16 cellular contexts compared by ENCODE assay signal in the genomic region with DNA sequence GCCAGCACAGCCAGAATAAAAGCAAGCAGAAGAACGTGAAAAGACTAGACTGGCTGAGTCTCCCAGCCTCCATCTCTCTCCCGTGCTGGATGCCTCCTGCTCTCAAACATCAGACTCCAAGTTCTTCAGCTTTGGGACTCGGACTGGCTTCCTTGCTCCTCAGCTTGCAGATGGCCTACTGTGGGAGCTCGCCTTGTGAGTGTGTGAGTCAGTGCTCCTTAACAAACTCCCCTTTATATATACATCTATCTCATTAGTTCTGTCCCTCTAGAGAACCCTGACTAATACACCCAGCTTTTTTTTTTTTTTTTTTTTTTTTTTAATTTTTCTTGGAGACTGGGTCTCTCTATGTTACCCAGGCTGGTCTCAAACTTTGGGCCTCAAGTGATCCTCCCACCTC. TPM values are rescaled to one million over a fixed set of nuclear protein-coding genes. Genes with fewer than 3 reads are reported as not detected.
DNase-seq lines count a peak whose midpoint lies in the region; ATAC-seq and TF ChIP-seq lines count a peak whose summit lies in the region.
"Had no signal": no experiment of that assay in that cellular context is flagged by ENCODE, and none has a peak within 500 bp of the region (broad histone marks: within the 10 kb centered on the region; RNA-seq: fewer than 3 reads in every experiment).

No MANE protein-coding gene starts in this region.

- H3K36me3 ChIP-seq in stomach (no peaks in the 10 kb centered on the region), body of pancreas (replicated peaks in 1 of 2; ENCODE audit: insufficient read depth in 1 of 2, low read depth in 2 of 2) (no peaks in the 10 kb centered on the region)
- H3K36me3 ChIP-seq: BE2C, right lobe of liver had no signal

- TF ChIP-seq EP300 in stomach (IDR thresholded peaks at IDR 0.05), result no peak

- no peak overlapping the region for H3K4me3 Mint-ChIP-seq in glutamatergic neuron (ENCODE audit: unreplicated experiment)
- H3K4me3 Mint-ChIP-seq: H9 had no signal

- peaks cover 1% of the 10 kb centered on the region for H3K9me3 Mint-ChIP-seq in glutamatergic neuron (ENCODE audit: unreplicated experiment)
- H3K9me3 Mint-ChIP-seq: H9 had no signal

- peaks cover 13% of the 10 kb centered on the region for H3K4me1 Mint-ChIP-seq in glutamatergic neuron (ENCODE audit: low read depth, unreplicated experiment)

- H3K4me3 ChIP-seq in stomach (no peak overlapping the region), body of pancreas (no peak overlapping the region)
- H3K4me3 ChIP-seq: right lobe of liver had no signal

- WGBS in stomach, 5 donors, result 63 to 77% (median 68%) methylated on average over 4 of the region's 4 CpGs
- WGBS in body of pancreas, 2 donors, result 88 to 89% methylated on average over 4 of the region's 4 CpGs

- no peak overlapping the region for H3K27ac Mint-ChIP-seq in glutamatergic neuron (ENCODE audit: unreplicated experiment)

- intact Hi-C loops in stomach (cut with DNase I; ENCODE audit: low total_unique reads), result no loop called here
- intact Hi-C loops in body of pancreas (cut with DNase I), result no loop called here

- TF ChIP-seq POLR2A in stomach (IDR thresholded peaks at IDR 0.05) (no peak), body of pancreas (IDR thresholded peaks at IDR 0.05) (no peak)

- H3K36me3 Mint-ChIP-seq in glutamatergic neuron (ENCODE audit: unreplicated experiment), result no peaks in the 10 kb centered on the region

- ATAC-seq in foreskin keratinocyte (peak; percentile 18), body of pancreas (no peak)
- ATAC-seq: right lobe of liver had no signal

- DNase-seq in HCEC 1CT (peak; percentile 83), amniotic epithelial cell (ENCODE audit: low read depth) (peak; percentile 60), foreskin keratinocyte (no peak), stomach (no peak), glutamatergic neuron (no peak), GOT3 (lab: John Stamatoyannopoulos, UW) (no peak), body of pancreas (no peak)
- DNase-seq: activated CD4-positive, alpha-beta T cell treated with anti-CD3 and anti-CD28 coated beads for 1 hour; activated naive CD4-positive, alpha-beta T cell treated with Interleukin-2 at 50 U/mL for 16 hours; BE2C; H9; NCI-H1694 treated with DMSO at 0.1 percent for 48 hours; NCI-H446 treated with DMSO at 0.1 percent for 48 hours; SIG-M5; stimulated activated CD4-positive, alpha-beta T cell treated with anti-CD3 and anti-CD28 coated beads, Interleukin-1b, Interleukin-23, amount 100 ng/mL, for 48 hours had no signal

- H3K9me3 ChIP-seq in stomach (no peaks in the 10 kb centered on the region), body of pancreas (no peaks in the 10 kb centered on the region)
- H3K9me3 ChIP-seq: BE2C, right lobe of liver had no signal

- H3K4me1 ChIP-seq in foreskin keratinocyte (peaks cover 22% of the 10 kb centered on the region), stomach (peaks cover 66 to 99% (median 81%) of the 10 kb centered on the region in 4 donors), body of pancreas (peaks cover 40% of the 10 kb centered on the region)

- H3K27me3 ChIP-seq in foreskin keratinocyte (no peaks in the 10 kb centered on the region), stomach (no peaks in the 10 kb centered on the region), body of pancreas (no peaks in the 10 kb centered on the region)
- H3K27me3 ChIP-seq: BE2C, right lobe of liver had no signal

- H3K27me3 Mint-ChIP-seq in glutamatergic neuron (ENCODE audit: unreplicated experiment), result peaks cover 3% of the 10 kb centered on the region

- H3K27ac ChIP-seq in foreskin keratinocyte (no peak overlapping the region), stomach (peak overlapping the region in 4 of 5 donors; percentile 56 to 91 (median 85)), body of pancreas (no peak overlapping the region)

- no peak for TF ChIP-seq CTCF in foreskin keratinocyte (conservative IDR thresholded peaks at IDR 0.05)
- TF ChIP-seq CTCF in stomach (IDR thresholded peaks at IDR 0.05), result no peak
- no peak for TF ChIP-seq CTCF in glutamatergic neuron (IDR thresholded peaks at IDR 0.05; ENCODE audit: partially characterized antibody, unreplicated experiment)
- no peak for TF ChIP-seq CTCF in body of pancreas (IDR thresholded peaks at IDR 0.05)

RNA-seq across cellular contexts. Expression of gene ACTN1, which starts 46.9 kb away (rescaled TPM):
- 687 and 748 TPM in 2 replicates for total RNA-seq in foreskin keratinocyte
- polyA plus RNA-seq in foreskin keratinocyte, result 401 and 426 TPM in 2 replicates
- total RNA-seq in stomach, result 100 to 1,000 TPM; 191 to 504 (median 237) TPM
- polyA plus RNA-seq in stomach, result 10 to 100 TPM; 25.7 to 87.7 (median 43.6) TPM
- 48.1 TPM for total RNA-seq in glutamatergic neuron (ENCODE audit: unreplicated experiment)
- 10 to 100 TPM; 84.8 to 93.6 TPM for total RNA-seq in body of pancreas

Comparison
In these comparisons a context has a peak if more than half of its experiments do, and no peak if none do; other contexts are left out.
1. DNase-seq: peak in HCEC 1CT (single experiment) and amniotic epithelial cell (single experiment); none in foreskin keratinocyte (0 of 2), stomach (single experiment), glutamatergic neuron (single experiment), GOT3 (single experiment) and body of pancreas (0 of 4).
2. H3K27ac ChIP-seq: peak in stomach (4 of 5); none in foreskin keratinocyte (single experiment) and body of pancreas (0 of 4).